In genomic region chr13:32852568-32852967, GRCh38 we compare ENCODE assay signal across 29 cellular contexts.
A peak's percentile ranks its signal among the peaks of the same experiment; 100 is the strongest.
DNase-seq lines count a peak whose midpoint lies in the region; ATAC-seq, FAIRE-seq and TF ChIP-seq lines count a peak whose summit lies in the region.
"Had no signal": no experiment of that assay in that cellular context is flagged by ENCODE, and none has a peak within 500 bp of the region (broad histone marks: within the 10 kb centered on the region; RNA-seq: fewer than 3 reads in every experiment).

No MANE protein-coding gene starts in this region.

- H3K36me3 ChIP-seq in bronchial epithelial cell (ENCODE audit: control insufficient read depth, insufficient read depth, low read length): no peaks in the 10 kb centered on the region
- H3K36me3 ChIP-seq: brain microvascular endothelial cell, neutrophil, right lobe of liver, SJCRH30, tibial artery had no signal

- intact Hi-C loops in natural killer cell (cut with micrococcal nuclease): no loop called here

- DNase-seq in LNCaP clone FGC (ENCODE audit: low read depth): peak; percentile 15
- peak; percentile 32 for DNase-seq in bronchial epithelial cell (ENCODE audit: low read depth)
- peak; percentile 11 for DNase-seq in inferior parietal cortex (ENCODE audit: extremely low spot score)
- DNase-seq in natural killer cell: no peak
- DNase-seq in HK-2 (ENCODE audit: unreplicated experiment): no peak
- DNase-seq in islet precursor cell: no peak
- DNase-seq: activated CD4-positive, alpha-beta T cell treated with anti-CD3 and anti-CD28 coated beads for 36 hours; activated CD8-positive, alpha-beta memory T cell treated with anti-CD3 and anti-CD28 coated beads, Interleukin-2, amount 50 U/mL, for 48 hours; activated CD8-positive, alpha-beta T cell treated with anti-CD3 and anti-CD28 coated beads for 36 hours; activated naive CD4-positive, alpha-beta T cell treated with anti-CD3 and anti-CD28 coated beads, Interleukin-2, amount 10 ng/mL, durations not matched to agents 7 days and 5 days; amniotic stem cell; brain microvascular endothelial cell; CD4-positive, CD25-positive, alpha-beta regulatory T cell; DND-41; dorsolateral prefrontal cortex; Karpas-422; kidney; MV-4-11; NCI-H1436 treated with DMSO at 0.1 percent for 48 hours; NCI-H2081 treated with DMSO at 0.1 percent for 48 hours; NCI-H748 treated with DMSO at 0.1 percent for 48 hours; right lobe of liver; SJCRH30; stimulated activated CD4-positive, alpha-beta T cell treated with anti-CD3 and anti-CD28 coated beads, Interleukin-4, amount 100 ng/mL, for 1 hour; T-helper 9 cell; tibial artery had no signal

- no peak overlapping the region for H3K27ac Mint-ChIP-seq in natural killer cell
- H3K27ac Mint-ChIP-seq: activated CD4-positive, alpha-beta T cell treated with anti-CD3 and anti-CD28 coated beads for 36 hours; activated CD8-positive, alpha-beta T cell treated with anti-CD3 and anti-CD28 coated beads for 36 hours; activated naive CD4-positive, alpha-beta T cell treated with anti-CD3 and anti-CD28 coated beads, Interleukin-2, amount 10 ng/mL, durations not matched to agents 7 days and 5 days; CD4-positive, CD25-positive, alpha-beta regulatory T cell; mesothelial cell of epicardium had no signal

- peaks cover 6 to 9% of the 10 kb centered on the region in 2 donors for H3K27me3 Mint-ChIP-seq in natural killer cell (ENCODE audit: low read depth in 2 of 2)
- H3K27me3 Mint-ChIP-seq: activated CD8-positive, alpha-beta T cell treated with anti-CD3 and anti-CD28 coated beads for 36 hours had no signal

- no peaks in the 10 kb centered on the region for H3K9me3 Mint-ChIP-seq in natural killer cell
- H3K9me3 Mint-ChIP-seq: activated CD8-positive, alpha-beta T cell treated with anti-CD3 and anti-CD28 coated beads for 36 hours; activated naive CD4-positive, alpha-beta T cell treated with anti-CD3 and anti-CD28 coated beads, Interleukin-2, amount 10 ng/mL, durations not matched to agents 7 days and 5 days; CD4-positive, CD25-positive, alpha-beta regulatory T cell; mesothelial cell of epicardium had no signal

- ATAC-seq in natural killer cell (no peak), HG02852 (IDR thresholded peaks at IDR 0.05; ENCODE audit: unreplicated experiment) (no peak)
- ATAC-seq: activated CD4-positive, alpha-beta T cell treated with anti-CD3 and anti-CD28 coated beads for 36 hours; activated CD8-positive, alpha-beta T cell treated with anti-CD3 and anti-CD28 coated beads for 36 hours; right lobe of liver had no signal

- H3K4me3 ChIP-seq in LNCaP clone FGC (ENCODE audit: low read depth, low read length) (no peak overlapping the region), bronchial epithelial cell (ENCODE audit: low read depth, low read length) (no peak overlapping the region)
- H3K4me3 ChIP-seq: dorsolateral prefrontal cortex, right lobe of liver, SJCRH30, tibial artery had no signal

- H3K27me3 ChIP-seq in bronchial epithelial cell (ENCODE audit: control insufficient read depth, insufficient read depth, low read length): peaks cover 1% of the 10 kb centered on the region
- H3K27me3 ChIP-seq: brain microvascular endothelial cell, dorsolateral prefrontal cortex, neutrophil, right lobe of liver, SJCRH30, tibial artery had no signal

- H3K36me3 Mint-ChIP-seq in natural killer cell: no peaks in the 10 kb centered on the region
- H3K36me3 Mint-ChIP-seq: activated naive CD4-positive, alpha-beta T cell treated with anti-CD3 and anti-CD28 coated beads, Interleukin-2, amount 10 ng/mL, durations not matched to agents 7 days and 5 days; CD4-positive, CD25-positive, alpha-beta regulatory T cell; mesothelial cell of epicardium had no signal

- no peak overlapping the region for H3K4me3 Mint-ChIP-seq in natural killer cell
- H3K4me3 Mint-ChIP-seq: activated CD4-positive, alpha-beta T cell treated with anti-CD3 and anti-CD28 coated beads for 36 hours; activated CD8-positive, alpha-beta T cell treated with anti-CD3 and anti-CD28 coated beads for 36 hours; activated naive CD4-positive, alpha-beta T cell treated with anti-CD3 and anti-CD28 coated beads, Interleukin-2, amount 10 ng/mL, durations not matched to agents 7 days and 5 days; CD4-positive, CD25-positive, alpha-beta regulatory T cell; mesothelial cell of epicardium had no signal

- no peaks in the 10 kb centered on the region for H3K4me1 Mint-ChIP-seq in natural killer cell
- H3K4me1 Mint-ChIP-seq: activated CD4-positive, alpha-beta T cell treated with anti-CD3 and anti-CD28 coated beads for 36 hours; activated naive CD4-positive, alpha-beta T cell treated with anti-CD3 and anti-CD28 coated beads, Interleukin-2, amount 10 ng/mL, durations not matched to agents 7 days and 5 days; CD4-positive, CD25-positive, alpha-beta regulatory T cell had no signal

- TF ChIP-seq CTCF in LNCaP clone FGC (IDR thresholded peaks at IDR 0.05; ENCODE audit: control insufficient read depth, extremely low read depth, insufficient read depth) (no peak), bronchial epithelial cell (IDR thresholded peaks at IDR 0.05; ENCODE audit: insufficient read depth, low read length, severe bottlenecking) (no peak), natural killer cell (IDR thresholded peaks at IDR 0.05) (no peak)

- no peak for FAIRE-seq in bronchial epithelial cell (lab: Jason Lieb, UNC)
- FAIRE-seq: kidney had no signal

Comparison
In these comparisons a context has a peak if more than half of its experiments do, and no peak if none do; other contexts are left out.
1. DNase-seq: peak in LNCaP clone FGC (single experiment), bronchial epithelial cell (single experiment) and inferior parietal cortex (single experiment); none in natural killer cell (single experiment), HK-2 (single experiment) and islet precursor cell (single experiment).